ENCODE assay signal across 26 cellular contexts in genomic region chr22:39136317-39136716, GRCh38. TPM values are rescaled to one million over a fixed set of nuclear protein-coding genes. Genes with fewer than 3 reads are reported as not detected.
"Had no signal": no experiment of that assay in that cellular context is flagged by ENCODE, and none has a peak within 500 bp of the region (broad histone marks: within the 10 kb centered on the region; RNA-seq: fewer than 3 reads in every experiment).

No MANE protein-coding gene starts in this region.

- H3K9me3 Mint-ChIP-seq: dendritic cell treated with granulocyte-macrophage colony-stimulating factor and Interleukin-4, amounts not matched to agents 40 ng/mL and 50 ng/mL, for 4 days; effector memory CD8-positive, alpha-beta T cell; naive thymus-derived CD8-positive, alpha-beta T cell; stimulated activated effector memory CD8-positive, alpha-beta T cell treated with anti-CD3 and anti-CD28 coated beads, Interleukin-12 subunit alpha, Interleukin-12 subunit beta, amount 100 ng/mL, for 72 hours; stimulated activated naive CD8-positive, alpha-beta T cell treated with anti-CD3 and anti-CD28 coated beads, Interleukin-15, amount 100 ng/mL, for 72 hours had no signal

- H3K4me3 Mint-ChIP-seq: dendritic cell treated with granulocyte-macrophage colony-stimulating factor and Interleukin-4, amounts not matched to agents 40 ng/mL and 50 ng/mL, for 4 days; effector memory CD8-positive, alpha-beta T cell; naive thymus-derived CD8-positive, alpha-beta T cell; stimulated activated effector memory CD8-positive, alpha-beta T cell treated with anti-CD3 and anti-CD28 coated beads, Interleukin-12 subunit alpha, Interleukin-12 subunit beta, amount 100 ng/mL, for 72 hours; stimulated activated naive CD8-positive, alpha-beta T cell treated with anti-CD3 and anti-CD28 coated beads, Interleukin-15, amount 100 ng/mL, for 72 hours had no signal

- H3K27ac ChIP-seq: esophagus squamous epithelium, pancreas, psoas muscle, right lobe of liver, skin epidermis, testis, tibial nerve, upper lobe of right lung, vagina had no signal

- DNase-seq: effector memory CD8-positive, alpha-beta T cell; esophagus squamous epithelium; mammary epithelial cell; mucosa of descending colon; naive thymus-derived CD8-positive, alpha-beta T cell; nucleus accumbens; psoas muscle; retina; right lobe of liver; stimulated activated CD4-positive, alpha-beta T cell treated with anti-CD3 and anti-CD28 coated beads, Interleukin-12 subunit alpha, Interleukin-12 subunit beta, amount 100 ng/mL, for 4 hours; stimulated activated CD4-positive, alpha-beta T cell treated with anti-CD3 and anti-CD28 coated beads, Interleukin-4, amount 100 ng/mL, for 1 hour; stimulated activated CD8-positive, alpha-beta memory T cell treated with anti-CD3 and anti-CD28 coated beads, Interleukin-4, amount 100 ng/mL, for 48 hours; stimulated activated naive CD8-positive, alpha-beta T cell treated with anti-CD3 and anti-CD28 coated beads, Interleukin-15, amount 100 ng/mL, for 72 hours; testis; upper lobe of right lung had no signal

- H3K27me3 Mint-ChIP-seq: effector memory CD8-positive, alpha-beta T cell; naive thymus-derived CD8-positive, alpha-beta T cell; stimulated activated naive CD8-positive, alpha-beta T cell treated with anti-CD3 and anti-CD28 coated beads, Interleukin-15, amount 100 ng/mL, for 72 hours had no signal

- H3K36me3 ChIP-seq: right lobe of liver had no signal

- H3K27ac Mint-ChIP-seq: stimulated activated effector memory CD8-positive, alpha-beta T cell treated with anti-CD3 and anti-CD28 coated beads, Interleukin-12 subunit alpha, Interleukin-12 subunit beta, amount 100 ng/mL, for 72 hours had no signal

- H3K4me1 ChIP-seq: pancreas, psoas muscle, right lobe of liver had no signal

- H3K4me3 ChIP-seq: esophagus squamous epithelium, mucosa of descending colon, pancreas, psoas muscle, right lobe of liver, skin epidermis, testis, tibial nerve, upper lobe of right lung, vagina had no signal

- H3K27me3 ChIP-seq: esophagus squamous epithelium, pancreas, right lobe of liver, testis, tibial nerve, upper lobe of right lung, vagina had no signal

- ATAC-seq: effector memory CD8-positive, alpha-beta T cell; left lobe of liver; mucosa of descending colon; naive thymus-derived CD8-positive, alpha-beta T cell; pancreas; psoas muscle; right lobe of liver; stimulated activated effector memory CD8-positive, alpha-beta T cell treated with anti-CD3 and anti-CD28 coated beads, Interleukin-12 subunit alpha, Interleukin-12 subunit beta, amount 100 ng/mL, for 72 hours; stimulated activated naive CD8-positive, alpha-beta T cell treated with anti-CD3 and anti-CD28 coated beads, Interleukin-15, amount 100 ng/mL, for 72 hours; upper lobe of right lung had no signal

RNA-seq across cellular contexts. Expression of gene APOBEC3H, which starts 39.3 kb away (rescaled TPM):
- total RNA-seq: epithelial cell of proximal tubule, left lobe of liver, lower leg skin, psoas muscle, subcutaneous adipose tissue, vagina had no signal
- polyA plus RNA-seq: neural cell had no signal

RNA-seq across cellular contexts. Expression of gene APOBEC3G, which starts 59.2 kb away (rescaled TPM):
- polyA plus RNA-seq: neural cell had no signal
